28 cellular contexts compared by ENCODE assay signal in the genomic region with DNA sequence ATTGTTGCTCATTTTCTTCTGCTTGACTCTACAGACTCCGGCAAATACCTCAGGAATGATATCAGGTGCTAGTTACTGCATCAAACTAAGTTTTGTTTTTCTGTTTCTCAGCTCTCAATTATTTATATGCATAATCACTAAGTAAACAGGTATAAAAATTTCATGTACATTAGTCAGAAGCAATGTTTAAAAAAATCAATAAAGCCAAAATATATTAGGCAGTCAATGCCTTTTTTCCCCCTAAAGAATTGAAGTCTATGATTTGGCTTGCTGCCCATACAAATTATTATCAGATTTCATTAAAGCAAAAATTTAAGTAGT. TPM values are rescaled to one million over a fixed set of nuclear protein-coding genes. Genes with fewer than 3 reads are reported as not detected.
"Had no signal": no experiment of that assay in that cellular context is flagged by ENCODE, and none has a peak within 500 bp of the region (broad histone marks: within the 10 kb centered on the region; RNA-seq: fewer than 3 reads in every experiment).

No MANE protein-coding gene starts in this region.

- H3K4me1 ChIP-seq: colonic mucosa, esophagus squamous epithelium, gastrocnemius medialis, lower lobe of right lung, spleen, upper lobe of left lung had no signal

- H3K27ac ChIP-seq: colonic mucosa, dorsolateral prefrontal cortex, esophagus squamous epithelium, gastrocnemius medialis, lower lobe of right lung, spleen, upper lobe of left lung had no signal

- H3K9me3 ChIP-seq: colonic mucosa, esophagus squamous epithelium, gastrocnemius medialis, lower lobe of right lung, spleen, upper lobe of left lung had no signal

- H3K27me3 ChIP-seq: colonic mucosa, dorsolateral prefrontal cortex, esophagus squamous epithelium, gastrocnemius medialis, spleen, upper lobe of left lung had no signal

- H3K36me3 ChIP-seq: colonic mucosa, esophagus squamous epithelium, gastrocnemius medialis, lower lobe of right lung, spleen, upper lobe of left lung had no signal

- FAIRE-seq: bronchial epithelial cell, islet of Langerhans had no signal

- ATAC-seq: effector memory CD8-positive, alpha-beta T cell; gastrocnemius medialis; left lobe of liver; lower lobe of right lung; WTC11 had no signal

- DNase-seq: activated CD8-positive, alpha-beta memory T cell treated with anti-CD3 and anti-CD28 coated beads for 24 hours; activated CD8-positive, alpha-beta memory T cell treated with anti-CD3 and anti-CD28 coated beads, Interleukin-2, amount 50 U/mL, for 4 hours; activated naive CD4-positive, alpha-beta T cell treated with Interleukin-2 at 50 U/mL for 16 hours; activated naive CD8-positive, alpha-beta T cell treated with anti-CD3 and anti-CD28 coated beads for 36 hours; activated T-cell treated with anti-CD3 and anti-CD28 coated beads, Interleukin-2, amount 50 U/mL, for 24 hours; colonic mucosa; dorsolateral prefrontal cortex; effector memory CD8-positive, alpha-beta T cell; esophagus squamous epithelium; gastrocnemius medialis; head of caudate nucleus; lower lobe of right lung; naive B cell; occipital lobe; posterior cingulate gyrus; retina; spleen; stimulated activated CD4-positive, alpha-beta T cell treated with anti-CD3 and anti-CD28 coated beads, Interleukin-4, amount 100 ng/mL, for 1 hour; stimulated activated naive CD4-positive, alpha-beta T cell; T1000; upper lobe of left lung had no signal

- H3K4me3 ChIP-seq: colonic mucosa, dorsolateral prefrontal cortex, esophagus squamous epithelium, gastrocnemius medialis, lower lobe of right lung, spleen, upper lobe of left lung had no signal

RNA-seq across cellular contexts. Expression of gene DCDC2, which starts 24.3 kb away (rescaled TPM):
- total RNA-seq: activated T-helper 2 cell treated with anti-CD3 and anti-CD28 coated beads, Interferon-gamma antibody, Interleukin-2, Interleukin-4, amounts not matched to agents 10 μg/mL and 5 μg/mL and 100 μg/mL, durations not matched to agents 14 hours and 24 hours and 36 hours; mesenteric fat pad; spleen; T-helper 1 cell treated with Interleukin-12 subunit alpha and Interleukin-12 subunit beta and Interleukin-4 antibody, amounts not matched to agents 30 ng/mL and 1 ng/mL, for 36 hours had no signal
